Comparison of ENCODE assay signal across 11 cellular contexts in genomic region chr12:117472983-117473382, GRCh38.
DNase-seq lines count a peak whose midpoint lies in the region; ATAC-seq and TF ChIP-seq lines count a peak whose summit lies in the region.
"Had no signal": no experiment of that assay in that cellular context is flagged by ENCODE, and none has a peak within 500 bp of the region (broad histone marks: within the 10 kb centered on the region; RNA-seq: fewer than 3 reads in every experiment).

No MANE protein-coding gene starts in this region.

- H3K18ac ChIP-seq in neuronal stem cell (ENCODE audit: low read length), result no peak overlapping the region

- WGBS in neuronal stem cell (ENCODE audit: extremely low coverage in 2 of 2, insufficient read length in 2 of 2, insufficient replicate concordance in 1 of 2), 2 donors, result no CpG with 5 or more reads among the region's 5 CpGs

- H3K79me1 ChIP-seq in neuronal stem cell (ENCODE audit: low read depth, low read length), result no peaks in the 10 kb centered on the region

- TF ChIP-seq CTCF in Loucy (conservative IDR thresholded peaks at IDR 0.05; ENCODE audit: low read length), result peak; percentile 41

- H3K27ac ChIP-seq in neuronal stem cell (replicated peaks; ENCODE audit: low read length), result no peak overlapping the region
- H3K27ac ChIP-seq: tibial artery had no signal

- no peak overlapping the region for H2AK5ac ChIP-seq in neuronal stem cell (ENCODE audit: low read depth, low read length)

- H2AFZ ChIP-seq in Loucy (ENCODE audit: low read length), result no peak overlapping the region
- no peak overlapping the region for H2AFZ ChIP-seq in neuronal stem cell (ENCODE audit: low read length)

- H3K4me1 ChIP-seq in Loucy (ENCODE audit: insufficient read depth, low read length, poor library complexity, severe bottlenecking), result no peaks in the 10 kb centered on the region
- peaks cover 0 to 4% of the 10 kb centered on the region in 2 donors for H3K4me1 ChIP-seq in neuronal stem cell (ENCODE audit: control insufficient read depth in 2 of 2, insufficient read depth in 1 of 2, low read depth in 1 of 2, low read length in 2 of 2)
- H3K4me1 ChIP-seq: tibial artery had no signal

- no peak overlapping the region for H2BK5ac ChIP-seq in neuronal stem cell (ENCODE audit: low read length)

- H3K14ac ChIP-seq in neuronal stem cell (ENCODE audit: low read length), result no peak overlapping the region

- H3K79me2 ChIP-seq in Loucy (ENCODE audit: insufficient read depth, low read length), result no peaks in the 10 kb centered on the region

- no peak overlapping the region for H4K91ac ChIP-seq in neuronal stem cell (ENCODE audit: low read depth, low read length, poor library complexity)

- ATAC-seq in HG03280 (IDR thresholded peaks at IDR 0.05; ENCODE audit: unreplicated experiment) (no peak), GM19452 (IDR thresholded peaks at IDR 0.05; ENCODE audit: unreplicated experiment) (no peak)
- ATAC-seq: naive thymus-derived CD4-positive, alpha-beta T cell had no signal

- no peak overlapping the region for H2BK12ac ChIP-seq in neuronal stem cell (ENCODE audit: low read length)

- H3K9me3 ChIP-seq in Loucy (ENCODE audit: insufficient read depth, low read depth, low read length) (peaks cover 7% of the 10 kb centered on the region; the same call in 1 of the 2 replicates), neuronal stem cell (replicated peaks in 1 of 2; ENCODE audit: control insufficient read depth in 2 of 2, insufficient read depth in 1 of 2, low read depth in 1 of 2, low read length in 2 of 2) (peaks cover 2 to 4% of the 10 kb centered on the region in 2 donors)

- no peak overlapping the region for H3K4me2 ChIP-seq in Loucy (ENCODE audit: low read depth, low read length, poor library complexity, severe bottlenecking)
- H3K4me2 ChIP-seq in neuronal stem cell (ENCODE audit: insufficient read depth, low read length, poor library complexity, severe bottlenecking), result no peak overlapping the region

- no peak overlapping the region for H3K9ac ChIP-seq in Loucy (ENCODE audit: low read depth, low read length, poor library complexity, severe bottlenecking)
- no peak overlapping the region for H3K9ac ChIP-seq in neuronal stem cell (ENCODE audit: low read depth, low read length, poor library complexity)

- DNase-seq in DMS53 (lab: John Stamatoyannopoulos, UW), result peak; percentile 68
- DNase-seq in DMS53 treated with DMSO at 0.1 percent for 48 hours (lab: John Stamatoyannopoulos, UW; ENCODE audit: unreplicated experiment), result no peak
- DNase-seq in ecto neural progenitor cell (ENCODE audit: low spot score), result peak; percentile 79
- DNase-seq in neuronal stem cell (ENCODE audit: low spot score), result peak; percentile 23
- DNase-seq in RPMI8226, result no peak
- DNase-seq: naive thymus-derived CD4-positive, alpha-beta T cell; stimulated activated CD4-positive, alpha-beta T cell treated with anti-CD3 and anti-CD28 coated beads, Interleukin-4, amount 100 ng/mL, for 24 hours; tibial artery had no signal

- no peak overlapping the region for H3K4ac ChIP-seq in neuronal stem cell (ENCODE audit: low read length)

- H3K36me3 ChIP-seq in Loucy (ENCODE audit: insufficient read depth, low read length), result no peaks in the 10 kb centered on the region
- H3K36me3 ChIP-seq in neuronal stem cell (replicated peaks in 1 of 2; ENCODE audit: control insufficient read depth in 2 of 2, insufficient read depth in 2 of 2, low read length in 2 of 2), result no peaks in the 10 kb centered on the region
- H3K36me3 ChIP-seq: tibial artery had no signal

- no peaks in the 10 kb centered on the region for H4K20me1 ChIP-seq in Loucy (ENCODE audit: insufficient read depth, low read length, poor library complexity, severe bottlenecking)

- H3K4me3 ChIP-seq in Loucy (ENCODE audit: low read length, poor library complexity, severe bottlenecking) (no peak overlapping the region), neuronal stem cell (ENCODE audit: low read length in 2 of 2) (no peak overlapping the region)
- H3K4me3 ChIP-seq: tibial artery had no signal

- H2BK120ac ChIP-seq in neuronal stem cell (ENCODE audit: low read depth, low read length), result no peak overlapping the region

- H3K27me3 ChIP-seq in Loucy (ENCODE audit: insufficient read depth, low read length, poor library complexity, severe bottlenecking) (no peaks in the 10 kb centered on the region), neuronal stem cell (ENCODE audit: control insufficient read depth in 3 of 3, insufficient read depth in 3 of 3, low read depth in 1 of 3, low read length in 3 of 3) (no peaks in the 10 kb centered on the region)

- no peak overlapping the region for H3K23ac ChIP-seq in neuronal stem cell (ENCODE audit: low read depth, low read length, poor library complexity)

- H2BK15ac ChIP-seq in neuronal stem cell (ENCODE audit: low read length), result no peak overlapping the region

- no peaks in the 10 kb centered on the region for H3F3A ChIP-seq in Loucy (ENCODE audit: low read depth)

- no peak overlapping the region for H4K8ac ChIP-seq in neuronal stem cell (ENCODE audit: low read depth, low read length)

- H3K9me2 ChIP-seq in Loucy (replicated peaks; ENCODE audit: low read depth, low read length), result no peaks in the 10 kb centered on the region

Comparison
In these comparisons a context has a peak if more than half of its experiments do, and no peak if none do; other contexts are left out.
1. DNase-seq: peak in DMS53 (single experiment), ecto neural progenitor cell (single experiment) and neuronal stem cell (single experiment); none in DMS53 treated with DMSO at 0.1 percent for 48 hours (single experiment) and RPMI8226 (single experiment).